ENCODE assay signal across 8 cellular contexts in the genomic region with DNA sequence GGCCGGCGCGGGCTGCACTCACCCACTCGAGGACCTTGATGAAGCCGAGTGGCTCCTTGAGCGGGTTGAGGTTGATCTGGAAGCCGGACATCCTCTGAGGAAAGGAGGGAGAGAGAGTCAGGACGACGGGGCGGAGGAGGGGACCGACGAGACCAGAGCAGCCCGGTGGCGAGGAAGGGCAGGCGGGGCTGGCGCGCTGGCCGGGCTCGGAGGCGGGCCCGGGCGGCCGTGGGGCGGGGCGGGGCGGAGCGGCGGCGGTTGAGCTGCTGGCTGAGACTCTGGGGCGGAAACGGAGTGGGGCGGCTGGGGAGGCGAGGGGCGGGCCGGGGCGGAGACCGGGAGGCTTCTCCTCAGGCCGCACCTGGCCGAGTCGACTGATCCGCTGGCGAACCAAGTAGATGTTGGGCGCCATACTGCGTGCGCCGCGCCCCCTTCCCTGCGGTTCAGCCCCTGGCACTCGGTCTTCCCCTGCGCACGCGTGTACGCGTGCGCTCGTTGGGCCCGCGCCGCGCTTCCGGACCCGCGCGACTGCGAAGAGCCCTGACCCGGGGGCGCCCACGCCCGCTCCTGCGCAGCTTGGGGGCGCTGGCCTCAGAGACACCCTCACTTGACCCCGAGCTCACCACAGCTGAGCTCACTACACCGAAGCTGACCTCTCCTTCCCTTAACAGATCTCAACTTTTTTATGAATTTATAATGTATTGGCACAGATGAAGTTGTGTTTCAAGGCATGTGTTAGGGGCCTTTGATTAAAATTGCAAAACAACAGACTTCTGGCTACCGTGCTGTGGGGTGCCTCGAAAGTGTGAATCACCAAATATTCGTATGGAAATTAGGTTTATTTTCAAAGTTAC. TPM values are rescaled to one million over a fixed set of nuclear protein-coding genes. Genes with fewer than 3 reads are reported as not detected.
DNase-seq lines count a peak whose midpoint lies in the region; ATAC-seq and TF ChIP-seq lines count a peak whose summit lies in the region.

Gene SYPL1, minus strand, starts transcription at position 195 of the 854 bp plus-strand sequence. Its CDS starts 104 bp downstream, at position 91.

- H3K9ac ChIP-seq in mammary epithelial cell (ENCODE audit: insufficient read depth, low read length), result peak within 1 kb of the TSS; percentile 97

- H3K36me3 Mint-ChIP-seq in immature natural killer cell, result no peaks in the 10 kb centered on the region

- in situ Hi-C loops in mammary epithelial cell (cut with MboI; ENCODE audit: low sequenced_read_pairs in 2 of 2), result no loop called here

- peak within 1 kb of the TSS; percentile 95 for H2AFZ ChIP-seq in ACC112 (ENCODE audit: low read length, unreplicated experiment)
- H2AFZ ChIP-seq in mammary epithelial cell (ENCODE audit: low read depth, low read length), result peak within 1 kb of the TSS; percentile 97

- peak within 1 kb of the TSS; percentile 92 for H3K4me3 ChIP-seq in ACC112 (ENCODE audit: low read depth, low read length)
- peak within 1 kb of the TSS; percentile 87 for H3K4me3 ChIP-seq in WERI-Rb-1 (ENCODE audit: low read depth, low read length)
- H3K4me3 ChIP-seq in mammary epithelial cell (replicated peaks in 1 of 3; ENCODE audit: insufficient read depth in 1 of 3, low read depth in 2 of 3, low read length in 3 of 3), result peak within 1 kb of the TSS; percentile 87 to 98 (median 90)
- peak within 1 kb of the TSS; percentile 60 to 72 (median 66) for H3K4me3 ChIP-seq in spleen

- BruUV-seq in mammary epithelial cell (replicated peaks; lab: Mats Ljungman, UMichigan), result TSS peak; percentile 67

- DNase-seq in NCI-H2196 (lab: John Stamatoyannopoulos, UW; ENCODE audit: unreplicated experiment) (peak; percentile 92), WERI-Rb-1 (peak; percentile 96), mammary epithelial cell (peak; percentile 90), immature natural killer cell (peak; percentile 84 to 88 (median 86)), spleen (peak; percentile 99)

- CTCF ChIA-PET in mammary epithelial cell (lab: Charles Lee; ENCODE audit: low non-redundant PET), result interaction anchor here (0.6 to 0.7 kb wide), 3 partner anchors 42 to 624 kb away, joined by 5 to 10 read pairs (median 6); no protein-coding TSS in a partner anchor

- peak within 1 kb of the TSS; percentile 88 to 92 (median 88) for H3K4me3 Mint-ChIP-seq in immature natural killer cell

- H3K27me3 ChIP-seq in ACC112 (ENCODE audit: insufficient read depth, low read length) (no peaks in the 10 kb centered on the region), WERI-Rb-1 (ENCODE audit: insufficient read depth, low read depth, severe bottlenecking) (no peaks in the 10 kb centered on the region), mammary epithelial cell (ENCODE audit: insufficient read depth, low read length) (no peaks in the 10 kb centered on the region), spleen (replicated peaks in 1 of 7) (no peaks in the 10 kb centered on the region)

- H4K20me1 ChIP-seq in mammary epithelial cell (ENCODE audit: insufficient read depth, low read length), result no peaks in the 10 kb centered on the region

- TF ChIP-seq POLR2A in spleen (IDR thresholded peaks at IDR 0.05), result peak in 2 of 3 donors; percentile 52 to 69

- 0 out of 2 replicates have a peak, but pooled peaks have one; percentile 2 for TF ChIP-seq CTCF in WERI-Rb-1 (IDR thresholded peaks at IDR 0.05; ENCODE audit: low read depth, low read length)
- no peak for TF ChIP-seq CTCF in mammary epithelial cell (conservative IDR thresholded peaks at IDR 0.05 in 1 of 2, IDR thresholded peaks at IDR 0.05 in 1 of 2; ENCODE audit: extremely low read depth in 1 of 2, insufficient read depth in 1 of 2, low read depth in 1 of 2, low read length in 2 of 2)
- TF ChIP-seq CTCF in spleen (IDR thresholded peaks at IDR 0.05 in 8 of 11, conservative IDR thresholded peaks at IDR 0.05 in 3 of 11), result peak in 3 of 11 experiments; percentile 7 to 32 (median 31)

- peaks cover 29% of the 10 kb centered on the region for H3K4me1 ChIP-seq in ACC112 (ENCODE audit: control insufficient read depth, insufficient read depth, low read length, unreplicated experiment)
- H3K4me1 ChIP-seq in mammary epithelial cell (ENCODE audit: insufficient read depth, low read length), result peaks cover 18% of the 10 kb centered on the region
- peaks cover 25 to 91% (median 77%) of the 10 kb centered on the region in 6 donors for H3K4me1 ChIP-seq in spleen

- H3K4me1 Mint-ChIP-seq in immature natural killer cell, result peaks cover 45 to 53% of the 10 kb centered on the region in 2 donors

- peaks cover 40% of the 10 kb centered on the region for H3K79me2 ChIP-seq in ACC112 (ENCODE audit: control insufficient read depth, insufficient read depth, low read length, unreplicated experiment)
- H3K79me2 ChIP-seq in mammary epithelial cell (ENCODE audit: insufficient read depth, low read length), result peaks cover 47% of the 10 kb centered on the region

- H3K9me3 ChIP-seq in WERI-Rb-1 (ENCODE audit: severe bottlenecking) (no peaks in the 10 kb centered on the region), mammary epithelial cell (replicated peaks; ENCODE audit: insufficient read depth, low read length) (no peaks in the 10 kb centered on the region), spleen (no peaks in the 10 kb centered on the region)

- ATAC-seq in GM18867 (IDR thresholded peaks at IDR 0.05; ENCODE audit: unreplicated experiment), result peak; percentile 86
- peak; percentile 75 for ATAC-seq in HG03103 (IDR thresholded peaks at IDR 0.05; ENCODE audit: low read depth, unreplicated experiment)

- peaks cover 2 to 23% (median 9%) of the 10 kb centered on the region in 3 donors for H3K27me3 Mint-ChIP-seq in immature natural killer cell (ENCODE audit: low read depth in 3 of 3)

- whole genome bisulfite sequencing in mammary epithelial cell (ENCODE audit: low coverage, missing lambda C conversion rate), result 6% methylated on average over 26 of the region's 76 CpGs
- 1% methylated on average over 17 to 76 of the region's 76 CpGs for WGBS in spleen, 5 donors

- intact Hi-C loops in mammary epithelial cell (cut with micrococcal nuclease) (loop anchor here (1.0 kb wide), 1 partner anchor 55 kb away; no protein-coding TSS in a partner anchor), spleen (cut with DNase I; ENCODE audit: low total_unique reads) (no loop called here)

- H3K4me2 ChIP-seq in mammary epithelial cell (ENCODE audit: insufficient read depth, low read depth, low read length), result peak within 1 kb of the TSS; percentile 92

- H3K27ac Mint-ChIP-seq in immature natural killer cell, result peak within 1 kb of the TSS; percentile 80 to 94 (median 90)

- dilution Hi-C loops in mammary epithelial cell (cut with HindIII; ENCODE audit: low sequenced_read_pairs), result no loop called here

- H3K27ac ChIP-seq in ACC112 (ENCODE audit: low read depth, low read length), result peak within 1 kb of the TSS; percentile 96
- H3K27ac ChIP-seq in WERI-Rb-1, result peak within 1 kb of the TSS; percentile 87
- H3K27ac ChIP-seq in mammary epithelial cell (ENCODE audit: insufficient read depth, low read depth, low read length), result peak within 1 kb of the TSS; percentile 94
- H3K27ac ChIP-seq in spleen, result peak within 1 kb of the TSS; percentile 94 to 99 (median 98)

- H3K36me3 ChIP-seq in ACC112 (ENCODE audit: insufficient read depth, low read length) (no peaks in the 10 kb centered on the region), WERI-Rb-1 (peaks cover 14% of the 10 kb centered on the region), mammary epithelial cell (ENCODE audit: insufficient read depth, low read length) (no peaks in the 10 kb centered on the region), spleen (peaks cover 0 to 7% (median 0%) of the 10 kb centered on the region in 6 donors)

- H3K9me3 Mint-ChIP-seq in immature natural killer cell, result no peaks in the 10 kb centered on the region

RNA-seq across cellular contexts. Expression of gene SYPL1, which starts in this region (rescaled TPM):
- 100 to 1,000 TPM in 1 of 2 donors, 10 to 100 TPM in 1; 74.3 to 124 TPM for total RNA-seq in mammary epithelial cell
- 131 TPM for polyA plus RNA-seq in mammary epithelial cell
- 278 TPM for polyA minus RNA-seq in mammary epithelial cell
- 10 to 100 TPM; 25.3 to 46.5 (median 32.0) TPM for polyA plus RNA-seq in immature natural killer cell
- 100 to 1,000 TPM in 2 of 7 donors, 10 to 100 TPM in 5; 72.8 to 113 (median 95.3) TPM for total RNA-seq in spleen
- 10 to 100 TPM; 49.9 to 79.0 (median 67.3) TPM for polyA plus RNA-seq in spleen

Comparison
In these comparisons a context has a peak if more than half of its experiments do, and no peak if none do; other contexts are left out.
1. Peak in every context shown above with its lines: DNase-seq, ATAC-seq, H3K4me3 ChIP-seq and H3K27ac ChIP-seq.